ENCODE assay signal across 34 cellular contexts in genomic region chr12:68235576-68235975, GRCh38. TPM values are rescaled to one million over a fixed set of nuclear protein-coding genes. Genes with fewer than 3 reads are reported as not detected.
DNase-seq lines count a peak whose midpoint lies in the region; ATAC-seq, FAIRE-seq and TF ChIP-seq lines count a peak whose summit lies in the region.
"Had no signal": no experiment of that assay in that cellular context is flagged by ENCODE, and none has a peak within 500 bp of the region (broad histone marks: within the 10 kb centered on the region; RNA-seq: fewer than 3 reads in every experiment).

No MANE protein-coding gene starts in this region.

- ATAC-seq in CD8-positive, alpha-beta T cell, result no peak
- no peak for ATAC-seq in naive thymus-derived CD8-positive, alpha-beta T cell
- ATAC-seq in activated CD8-positive, alpha-beta T cell treated with anti-CD3 and anti-CD28 coated beads for 36 hours, result no peak
- ATAC-seq: HCT116, Right ventricle myocardium inferior, sciatic nerve had no signal

- no peak overlapping the region for H3K27ac ChIP-seq in CD8-positive, alpha-beta T cell (ENCODE audit: low read depth, low read length)
- H3K27ac ChIP-seq: esophagus muscularis mucosa, PC-9, prostate gland had no signal

- H3K9me3 Mint-ChIP-seq in activated CD4-positive, alpha-beta T cell treated with anti-CD3 and anti-CD28 coated beads, Interleukin-2, amount 10 ng/mL, durations not matched to agents 24 days and 14 days, result peaks cover 6% of the 10 kb centered on the region
- H3K9me3 Mint-ChIP-seq in CD8-positive, alpha-beta T cell, result no peaks in the 10 kb centered on the region
- peaks cover 2% of the 10 kb centered on the region for H3K9me3 Mint-ChIP-seq in activated naive CD8-positive, alpha-beta T cell treated with anti-CD3 and anti-CD28 coated beads for 36 hours
- peaks cover 0 to 2% (median 0%) of the 10 kb centered on the region in 9 donors for H3K9me3 Mint-ChIP-seq in naive thymus-derived CD8-positive, alpha-beta T cell
- no peaks in the 10 kb centered on the region for H3K9me3 Mint-ChIP-seq in activated CD8-positive, alpha-beta T cell treated with anti-CD3 and anti-CD28 coated beads for 36 hours
- H3K9me3 Mint-ChIP-seq: activated naive CD4-positive, alpha-beta T cell treated with anti-CD3 and anti-CD28 coated beads for 36 hours; stimulated activated naive B cell treated with anti-CD40 and anti-IgM and Interleukin-4, amounts not matched to agents 10 μg/mL and 1 μg/mL and 100 μg/mL, for 72 hours had no signal

- no peak for TF ChIP-seq POLR2A in GM12892 (IDR thresholded peaks at IDR 0.05; ENCODE audit: low read depth, low read length)

- no peaks in the 10 kb centered on the region for H3K36me3 ChIP-seq in CD8-positive, alpha-beta T cell (ENCODE audit: insufficient read depth, low read length)
- H3K36me3 ChIP-seq: esophagus muscularis mucosa, MG63, neutrophil, prostate gland, uterus had no signal

- H3K4me3 Mint-ChIP-seq in activated CD4-positive, alpha-beta T cell treated with anti-CD3 and anti-CD28 coated beads, Interleukin-2, amount 10 ng/mL, durations not matched to agents 24 days and 14 days, result peak overlapping the region; percentile 11
- H3K4me3 Mint-ChIP-seq in CD8-positive, alpha-beta T cell, result peak overlapping the region; percentile 50
- no peak overlapping the region for H3K4me3 Mint-ChIP-seq in activated naive CD8-positive, alpha-beta T cell treated with anti-CD3 and anti-CD28 coated beads for 36 hours
- H3K4me3 Mint-ChIP-seq in naive thymus-derived CD8-positive, alpha-beta T cell, result peak overlapping the region in 7 of 10 donors; percentile 48 to 97 (median 94)
- H3K4me3 Mint-ChIP-seq in activated CD8-positive, alpha-beta T cell treated with anti-CD3 and anti-CD28 coated beads for 36 hours, result no peak overlapping the region
- H3K4me3 Mint-ChIP-seq: activated naive CD4-positive, alpha-beta T cell treated with anti-CD3 and anti-CD28 coated beads for 36 hours had no signal

- intact Hi-C loops in activated CD4-positive, alpha-beta T cell treated with anti-CD3 and anti-CD28 coated beads, Interleukin-2, amount 10 ng/mL, durations not matched to agents 24 days and 14 days (cut with micrococcal nuclease), result no loop called here
- intact Hi-C loops in CD8-positive, alpha-beta T cell (cut with DNase I, micrococcal nuclease), result no loop called here
- intact Hi-C loops in activated CD8-positive, alpha-beta T cell treated with anti-CD3 and anti-CD28 coated beads for 36 hours (cut with micrococcal nuclease), result no loop called here

- H3K4me3 ChIP-seq in CD8-positive, alpha-beta T cell (ENCODE audit: low read depth, low read length), result no peak overlapping the region
- H3K4me3 ChIP-seq: MG63, prostate gland had no signal

- no peak for DNase-seq in activated CD4-positive, alpha-beta T cell treated with anti-CD3 and anti-CD28 coated beads, Interleukin-2, amount 10 ng/mL, durations not matched to agents 24 days and 14 days
- DNase-seq in activated CD4-positive, alpha-beta T cell treated with anti-CD3 and anti-CD28 coated beads, Interleukin-2, amount 50 U/mL, for 1 hour, result no peak
- DNase-seq in CD8-positive, alpha-beta T cell, result no peak
- DNase-seq in activated naive CD8-positive, alpha-beta T cell treated with anti-CD3 and anti-CD28 coated beads for 36 hours, result no peak
- DNase-seq in naive thymus-derived CD8-positive, alpha-beta T cell, result no peak
- no peak for DNase-seq in activated CD8-positive, alpha-beta T cell treated with anti-CD3 and anti-CD28 coated beads for 36 hours
- DNase-seq in GM12892 (ENCODE audit: insufficient read length) (no peak), urothelium cell line (ENCODE audit: low spot score) (no peak)
- DNase-seq: 8988T; activated naive CD4-positive, alpha-beta T cell treated with anti-CD3 and anti-CD28 coated beads for 36 hours; aorta; hippocampal formation; KBM-7; left colon; mammary epithelial cell; MG63; NCI-H1105 treated with DMSO at 0.1 percent for 48 hours; NCI-H1930; NCI-H524; NK-92 treated with Interleukin-12 subunit alpha and Interleukin-12 subunit beta, amount 100 ng/mL, for 24 hours; PC-9; stimulated activated CD4-positive, alpha-beta T cell treated with anti-CD3 and anti-CD28 coated beads, Interleukin-4, amount 100 ng/mL, for 24 hours; stimulated activated naive B cell treated with anti-CD40 and anti-IgM and Interleukin-4, amounts not matched to agents 10 μg/mL and 1 μg/mL and 100 μg/mL, for 72 hours; T1000; uterus had no signal

- CTCF ChIA-PET in CD8-positive, alpha-beta T cell (lab: Charles Lee), result interaction anchor here (1.4 to 2.6 kb wide), 4 partner anchors 10 to 195 kb away, joined by 4 to 14 read pairs (median 10); no protein-coding TSS in a partner anchor
- CTCF ChIA-PET in activated CD8-positive, alpha-beta T cell treated with anti-CD3 and anti-CD28 coated beads for 36 hours (lab: Charles Lee), result interaction anchor here (2.5 to 3.2 kb wide), 2 partner anchors 12 to 81 kb away, joined by 16 to 21 read pairs; no protein-coding TSS in a partner anchor

- no peaks in the 10 kb centered on the region for H3K9me3 ChIP-seq in CD8-positive, alpha-beta T cell (ENCODE audit: low read length)
- H3K9me3 ChIP-seq: esophagus muscularis mucosa, MG63, neutrophil, prostate gland, uterus had no signal

- peaks cover 25% of the 10 kb centered on the region for H3K4me1 ChIP-seq in CD8-positive, alpha-beta T cell (ENCODE audit: insufficient read depth, low read length)
- H3K4me1 ChIP-seq: prostate gland had no signal

- no peaks in the 10 kb centered on the region for H3K27me3 ChIP-seq in CD8-positive, alpha-beta T cell (ENCODE audit: insufficient read depth, low read length)
- H3K27me3 ChIP-seq: esophagus muscularis mucosa, MG63, neutrophil, uterus had no signal

- peaks cover 10% of the 10 kb centered on the region for H3K36me3 Mint-ChIP-seq in activated CD4-positive, alpha-beta T cell treated with anti-CD3 and anti-CD28 coated beads, Interleukin-2, amount 10 ng/mL, durations not matched to agents 24 days and 14 days (ENCODE audit: low read depth)
- peaks cover 3% of the 10 kb centered on the region for H3K36me3 Mint-ChIP-seq in CD8-positive, alpha-beta T cell
- H3K36me3 Mint-ChIP-seq in activated naive CD8-positive, alpha-beta T cell treated with anti-CD3 and anti-CD28 coated beads for 36 hours, result peaks cover 10% of the 10 kb centered on the region
- peaks cover 0 to 2% (median 0%) of the 10 kb centered on the region in 3 donors for H3K36me3 Mint-ChIP-seq in naive thymus-derived CD8-positive, alpha-beta T cell
- peaks cover 1% of the 10 kb centered on the region for H3K36me3 Mint-ChIP-seq in activated CD8-positive, alpha-beta T cell treated with anti-CD3 and anti-CD28 coated beads for 36 hours (ENCODE audit: low read depth)
- H3K36me3 Mint-ChIP-seq: stimulated activated naive B cell treated with anti-CD40 and anti-IgM and Interleukin-4, amounts not matched to agents 10 μg/mL and 1 μg/mL and 100 μg/mL, for 72 hours had no signal

- H3K27me3 Mint-ChIP-seq in activated CD4-positive, alpha-beta T cell treated with anti-CD3 and anti-CD28 coated beads, Interleukin-2, amount 10 ng/mL, durations not matched to agents 24 days and 14 days, result no peaks in the 10 kb centered on the region
- no peaks in the 10 kb centered on the region for H3K27me3 Mint-ChIP-seq in CD8-positive, alpha-beta T cell (ENCODE audit: low read depth)
- H3K27me3 Mint-ChIP-seq in activated naive CD8-positive, alpha-beta T cell treated with anti-CD3 and anti-CD28 coated beads for 36 hours, result no peaks in the 10 kb centered on the region
- H3K27me3 Mint-ChIP-seq in naive thymus-derived CD8-positive, alpha-beta T cell, result peaks cover 0 to 1% (median 0%) of the 10 kb centered on the region in 5 donors
- no peaks in the 10 kb centered on the region for H3K27me3 Mint-ChIP-seq in activated CD8-positive, alpha-beta T cell treated with anti-CD3 and anti-CD28 coated beads for 36 hours
- H3K27me3 Mint-ChIP-seq: stimulated activated naive B cell treated with anti-CD40 and anti-IgM and Interleukin-4, amounts not matched to agents 10 μg/mL and 1 μg/mL and 100 μg/mL, for 72 hours had no signal

- TF ChIP-seq CTCF in CD8-positive, alpha-beta T cell (IDR thresholded peaks at IDR 0.05), result no peak
- no peak for TF ChIP-seq CTCF in activated CD8-positive, alpha-beta T cell treated with anti-CD3 and anti-CD28 coated beads for 36 hours (IDR thresholded peaks at IDR 0.05)

- H3K27ac Mint-ChIP-seq in activated CD4-positive, alpha-beta T cell treated with anti-CD3 and anti-CD28 coated beads, Interleukin-2, amount 10 ng/mL, durations not matched to agents 24 days and 14 days, result peak overlapping the region; percentile 14
- no peak overlapping the region for H3K27ac Mint-ChIP-seq in CD8-positive, alpha-beta T cell
- peak overlapping the region; percentile 40 for H3K27ac Mint-ChIP-seq in activated naive CD8-positive, alpha-beta T cell treated with anti-CD3 and anti-CD28 coated beads for 36 hours
- peak overlapping the region in 9 of 10 donors; percentile 61 to 99 (median 90) for H3K27ac Mint-ChIP-seq in naive thymus-derived CD8-positive, alpha-beta T cell
- H3K27ac Mint-ChIP-seq in activated CD8-positive, alpha-beta T cell treated with anti-CD3 and anti-CD28 coated beads for 36 hours, result no peak overlapping the region
- H3K27ac Mint-ChIP-seq: activated naive CD4-positive, alpha-beta T cell treated with anti-CD3 and anti-CD28 coated beads for 36 hours; stimulated activated naive B cell treated with anti-CD40 and anti-IgM and Interleukin-4, amounts not matched to agents 10 μg/mL and 1 μg/mL and 100 μg/mL, for 72 hours had no signal

- H3K4me1 Mint-ChIP-seq in activated CD4-positive, alpha-beta T cell treated with anti-CD3 and anti-CD28 coated beads, Interleukin-2, amount 10 ng/mL, durations not matched to agents 24 days and 14 days, result peaks cover 72% of the 10 kb centered on the region
- H3K4me1 Mint-ChIP-seq in CD8-positive, alpha-beta T cell (ENCODE audit: low read depth), result peaks cover 39% of the 10 kb centered on the region
- H3K4me1 Mint-ChIP-seq in activated naive CD8-positive, alpha-beta T cell treated with anti-CD3 and anti-CD28 coated beads for 36 hours, result peaks cover 46% of the 10 kb centered on the region
- peaks cover 22 to 44% (median 40%) of the 10 kb centered on the region in 4 donors for H3K4me1 Mint-ChIP-seq in naive thymus-derived CD8-positive, alpha-beta T cell
- peaks cover 51% of the 10 kb centered on the region for H3K4me1 Mint-ChIP-seq in activated CD8-positive, alpha-beta T cell treated with anti-CD3 and anti-CD28 coated beads for 36 hours (ENCODE audit: low read depth)

- FAIRE-seq in GM12892 (lab: Jason Lieb, UNC) (no peak), urothelium cell line (lab: Jason Lieb, UNC) (no peak)

- POLR2A ChIA-PET in CD8-positive, alpha-beta T cell (lab: Charles Lee), result interaction anchor here (1.0 kb wide), 1 partner anchor 13 kb away, joined by 3 read pairs; no protein-coding TSS in a partner anchor
- POLR2A ChIA-PET in naive thymus-derived CD8-positive, alpha-beta T cell (lab: Charles Lee), result interaction anchor here (0.5 kb wide), 1 partner anchor 49 kb away, joined by 3 read pairs; no protein-coding TSS in a partner anchor
- POLR2A ChIA-PET in activated CD8-positive, alpha-beta T cell treated with anti-CD3 and anti-CD28 coated beads for 36 hours (lab: Charles Lee), result interaction anchor here (0.8 to 1.1 kb wide), 2 partner anchors 12 to 66 kb away, joined by 3 to 4 read pairs; no protein-coding TSS in a partner anchor

RNA-seq across cellular contexts. Expression of gene IL26, which starts 10.0 kb away (rescaled TPM):
- 6.9 and 7.7 TPM in 2 replicates for total RNA-seq in activated CD4-positive, alpha-beta T cell treated with anti-CD3 and anti-CD28 coated beads, Interleukin-2, amount 10 ng/mL, durations not matched to agents 24 days and 14 days
- not detected for total RNA-seq in CD8-positive, alpha-beta T cell
- under 1 TPM in 1 of 2 experiments, not detected in 1; 0.21 TPM for total RNA-seq in activated naive CD8-positive, alpha-beta T cell treated with anti-CD3 and anti-CD28 coated beads for 36 hours
- not detected for total RNA-seq in naive thymus-derived CD8-positive, alpha-beta T cell
- polyA plus RNA-seq in naive thymus-derived CD8-positive, alpha-beta T cell, result under 1 TPM in 1 of 3 donors, not detected in 2; 0.54 TPM
- total RNA-seq in activated CD8-positive, alpha-beta T cell treated with anti-CD3 and anti-CD28 coated beads for 36 hours, result not detected
- polyA plus RNA-seq in GM12892 (2012; ENCODE audit: missing spikeins), result 0.25 TPM
- total RNA-seq: aorta, esophagus muscularis mucosa, G401, HT-29, left colon, mammary epithelial cell, PC-9, prostate gland, Right ventricle myocardium inferior, sciatic nerve, temporal lobe, uterus had no signal
- polyA plus RNA-seq: aorta, mammary epithelial cell had no signal

RNA-seq across cellular contexts. Expression of gene IL22, which starts 17.8 kb away (rescaled TPM):
- 2.4 and 3.1 TPM in 2 replicates for total RNA-seq in activated CD4-positive, alpha-beta T cell treated with anti-CD3 and anti-CD28 coated beads, Interleukin-2, amount 10 ng/mL, durations not matched to agents 24 days and 14 days
- not detected for total RNA-seq in CD8-positive, alpha-beta T cell
- under 1 TPM; 0.31 to 0.64 TPM for total RNA-seq in activated naive CD8-positive, alpha-beta T cell treated with anti-CD3 and anti-CD28 coated beads for 36 hours
- total RNA-seq in naive thymus-derived CD8-positive, alpha-beta T cell, result not detected
- polyA plus RNA-seq in naive thymus-derived CD8-positive, alpha-beta T cell, result not detected
- not detected for total RNA-seq in activated CD8-positive, alpha-beta T cell treated with anti-CD3 and anti-CD28 coated beads for 36 hours
- polyA plus RNA-seq in GM12892 (2012; ENCODE audit: missing spikeins), result not detected
- total RNA-seq: aorta, esophagus muscularis mucosa, G401, HT-29, left colon, mammary epithelial cell, PC-9, prostate gland, Right ventricle myocardium inferior, sciatic nerve, temporal lobe, uterus had no signal
- polyA plus RNA-seq: aorta, mammary epithelial cell had no signal

Comparison
In these comparisons a context has a peak if more than half of its experiments do, and no peak if none do; other contexts are left out.
1. H3K27ac Mint-ChIP-seq: peak in activated CD4-positive, alpha-beta T cell treated with anti-CD3 and anti-CD28 coated beads, Interleukin-2, amount 10 ng/mL, durations not matched to agents 24 days and 14 days (single experiment), activated naive CD8-positive, alpha-beta T cell treated with anti-CD3 and anti-CD28 coated beads for 36 hours (single experiment) and naive thymus-derived CD8-positive, alpha-beta T cell (9 of 10); none in CD8-positive, alpha-beta T cell (single experiment) and activated CD8-positive, alpha-beta T cell treated with anti-CD3 and anti-CD28 coated beads for 36 hours (single experiment).
2. H3K4me3 Mint-ChIP-seq: peak in activated CD4-positive, alpha-beta T cell treated with anti-CD3 and anti-CD28 coated beads, Interleukin-2, amount 10 ng/mL, durations not matched to agents 24 days and 14 days (single experiment), CD8-positive, alpha-beta T cell (single experiment) and naive thymus-derived CD8-positive, alpha-beta T cell (7 of 10); none in activated naive CD8-positive, alpha-beta T cell treated with anti-CD3 and anti-CD28 coated beads for 36 hours (single experiment) and activated CD8-positive, alpha-beta T cell treated with anti-CD3 and anti-CD28 coated beads for 36 hours (single experiment).